8 cellular contexts compared by ENCODE assay signal in the genomic region with DNA sequence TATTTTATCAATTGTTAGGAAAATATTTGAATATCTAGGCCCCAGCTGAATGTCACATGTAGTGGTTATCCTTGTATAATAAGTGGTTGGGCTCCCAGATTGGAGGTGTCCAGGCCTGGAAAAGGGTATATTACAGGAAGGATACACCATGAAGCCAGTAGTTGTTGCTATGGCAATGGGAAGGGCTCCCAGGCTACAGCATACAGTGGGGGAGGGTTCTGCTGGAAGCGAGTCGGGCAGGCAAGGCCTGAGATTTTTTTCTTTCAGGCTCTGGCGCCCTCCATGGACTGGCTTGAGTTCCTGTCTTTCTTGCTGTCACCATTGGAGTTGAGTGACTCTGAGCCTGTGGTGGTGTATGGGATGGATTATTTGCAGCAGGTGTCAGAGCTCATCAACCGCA. TPM values are rescaled to one million over a fixed set of nuclear protein-coding genes. Genes with fewer than 3 reads are reported as not detected.
DNase-seq lines count a peak whose midpoint lies in the region; ATAC-seq and TF ChIP-seq lines count a peak whose summit lies in the region.

No MANE protein-coding gene starts in this region.

- no peaks in the 10 kb centered on the region for H3K9me3 ChIP-seq in transverse colon

- H3K4me3 ChIP-seq in HFF-Myc (replicated peaks; ENCODE audit: low read depth, low read length), result no peak overlapping the region
- H3K4me3 ChIP-seq in transverse colon, result no peak overlapping the region

- no peaks in the 10 kb centered on the region for H3K36me3 ChIP-seq in transverse colon

- intact Hi-C loops in transverse colon (cut with DNase I; ENCODE audit: low total_unique reads), result no loop called here

- peaks cover 11% of the 10 kb centered on the region for H3K27me3 ChIP-seq in transverse colon

- DNase-seq in COR-L47 (lab: John Stamatoyannopoulos, UW) (peak; percentile 96), HFF-Myc (ENCODE audit: extremely low read depth, low read depth) (peak; percentile 56), NCI-H748 (lab: John Stamatoyannopoulos, UW; ENCODE audit: unreplicated experiment) (peak; percentile 87), amygdala (lab: John Stamatoyannopoulos, UW) (peak in 39 of 56 donors; percentile 10 to 77 (median 43)), iPS-NIHi7 (ENCODE audit: extremely low spot score) (peak; percentile 95), transverse colon (no peak)
- DNase-seq in activated CD8-positive, alpha-beta memory T cell treated with anti-CD3 and anti-CD28 coated beads, Interleukin-2, amount 50 U/mL, for 4 hours, result no peak

- ATAC-seq in GM21723 (IDR thresholded peaks at IDR 0.05; ENCODE audit: unreplicated experiment), result no peak

- no peak for TF ChIP-seq EP300 in transverse colon (IDR thresholded peaks at IDR 0.05; ENCODE audit: low read depth)

- TF ChIP-seq CTCF in HFF-Myc (IDR thresholded peaks at IDR 0.05; ENCODE audit: low read depth, low read length, missing control alignments) (peak; percentile 52), transverse colon (IDR thresholded peaks at IDR 0.05) (peak in 3 of 5 experiments; percentile 6 to 14 (median 11))

- WGBS in transverse colon (ENCODE audit: low coverage in 1 of 2), 2 donors, result 13% methylated on average over 4 of the region's 4 CpGs; no CpG with 5 or more reads in 1 of the 2 donors

- no peak for TF ChIP-seq POLR2A in transverse colon (IDR thresholded peaks at IDR 0.05)

- H3K27ac ChIP-seq in transverse colon, result no peak overlapping the region

- H3K4me1 ChIP-seq in transverse colon, result no peaks in the 10 kb centered on the region

- in situ Hi-C loops in transverse colon (cut with MboI; ENCODE audit: low pct_ligation_motif_present in 1 of 4, low pct_unique_long_range_greater_than_20kb in 1 of 4, low sequenced_read_pairs in 3 of 4), result no loop called here

RNA-seq across cellular contexts. Expression of a gene that starts 8.9 kb away (rescaled TPM):
- not detected for total RNA-seq in transverse colon

RNA-seq across cellular contexts. Expression of a gene that starts 14.3 kb away (rescaled TPM):
- 100 to 1,000 TPM in 3 of 4 donors, 10 to 100 TPM in 1; 63.6 to 234 (median 195) TPM for total RNA-seq in transverse colon

RNA-seq across cellular contexts. Expression of a gene that starts 23.3 kb away (rescaled TPM):
- not detected for total RNA-seq in transverse colon

RNA-seq across cellular contexts. Expression of a gene that starts 29.7 kb away (rescaled TPM):
- total RNA-seq in transverse colon, result 100 to 1,000 TPM; 135 to 453 (median 217) TPM

RNA-seq across cellular contexts. Expression of a gene that starts 35.2 kb away (rescaled TPM):
- total RNA-seq in transverse colon, result 1 to 10 TPM in 3 of 4 donors, not detected in 1; 4.0 to 7.3 (median 5.9) TPM

Comparison
In these comparisons a context has a peak if more than half of its experiments do, and no peak if none do; other contexts are left out.
1. DNase-seq: peak in COR-L47 (single experiment), HFF-Myc (single experiment), NCI-H748 (single experiment), amygdala (39 of 56) and iPS-NIHi7 (single experiment); none in transverse colon (single experiment) and activated CD8-positive, alpha-beta memory T cell treated with anti-CD3 and anti-CD28 coated beads, Interleukin-2, amount 50 U/mL, for 4 hours (single experiment).